ENCODE assay signal across 9 cellular contexts in genomic region chr9:20621553-20622329, GRCh38. TPM values are rescaled to one million over a fixed set of nuclear protein-coding genes. Genes with fewer than 3 reads are reported as not detected.
DNase-seq lines count a peak whose midpoint lies in the region; ATAC-seq and TF ChIP-seq lines count a peak whose summit lies in the region.
"Had no signal": no experiment of that assay in that cellular context is flagged by ENCODE, and none has a peak within 500 bp of the region (broad histone marks: within the 10 kb centered on the region; RNA-seq: fewer than 3 reads in every experiment).

No MANE protein-coding gene starts in this region.

- no peak for TF ChIP-seq CTCF in vagina (IDR thresholded peaks at IDR 0.05)

- H3K9me3 ChIP-seq in BLaER1 treated with 17β-estradiol and CSF1 and Interleukin-3, amounts not matched to agents 10 nM and 100 nM (replicated peaks in 1 of 11) = 0 out of 22 replicates have a peak, but pooled peaks cover 0 to 8% (median 0%) of the 10 kb centered on the region in 11 experiments
- H3K9me3 ChIP-seq in right cardiac atrium (ENCODE audit: control insufficient read depth, low read length) (no peaks in the 10 kb centered on the region), vagina (no peaks in the 10 kb centered on the region)

- WGBS in right cardiac atrium = under 1% methylated on average over 73 of the region's 73 CpGs

- DNase-seq in HuH-7.5 (ENCODE audit: low spot score) (peak; percentile 22), SW480 (ENCODE audit: low spot score) (peak; percentile 66), amygdala (lab: John Stamatoyannopoulos, UW) (peak in 53 of 56 donors; percentile 27 to 86 (median 73)), right cardiac atrium (peak; percentile 74 to 91 (median 89)), pulmonary artery endothelial cell (ENCODE audit: low read depth, low spot score) (peak; percentile 49), vagina (ENCODE audit: extremely low spot score in 2 of 2) (no peak)

- TF ChIP-seq POLR2A in vagina (IDR thresholded peaks at IDR 0.05) = no peak

- H3K36me3 ChIP-seq in BLaER1 treated with 17β-estradiol and CSF1 and Interleukin-3, amounts not matched to agents 10 nM and 100 nM = no peaks in the 10 kb centered on the region
- H3K36me3 ChIP-seq in vagina = no peaks in the 10 kb centered on the region

- H4K20me1 ChIP-seq in BLaER1 treated with 17β-estradiol and CSF1 and Interleukin-3, amounts not matched to agents 10 nM and 100 nM = peaks cover 0 to 34% (median 6%) of the 10 kb centered on the region in 11 experiments; a peak in 8 of 22 replicates

- intact Hi-C loops in right cardiac atrium (cut with DNase I) = loop anchor here (2.0 to 10.0 kb wide), 6 partner anchors 63 to 323 kb away; partner anchors contain the start of gene FOCAD (in 1 of the 4)
- intact Hi-C loops in vagina (cut with DNase I) = loop anchor here (10.0 kb wide), 2 partner anchors 63 to 323 kb away; partner anchors contain the start of gene FOCAD

- peaks cover 9 to 45% (median 31%) of the 10 kb centered on the region in 10 experiments for H3K4me1 ChIP-seq in BLaER1 treated with 17β-estradiol and CSF1 and Interleukin-3, amounts not matched to agents 10 nM and 100 nM
- H3K4me1 ChIP-seq in right cardiac atrium (ENCODE audit: control insufficient read depth, insufficient read depth, low read length) (no peaks in the 10 kb centered on the region), vagina (peaks cover 31% of the 10 kb centered on the region)

- peaks cover 58 to 78% (median 75%) of the 10 kb centered on the region in 11 experiments for H3K27me3 ChIP-seq in BLaER1 treated with 17β-estradiol and CSF1 and Interleukin-3, amounts not matched to agents 10 nM and 100 nM
- H3K27me3 ChIP-seq in right cardiac atrium (ENCODE audit: control insufficient read depth, insufficient read depth) (no peaks in the 10 kb centered on the region), vagina (no peaks in the 10 kb centered on the region)

- peak overlapping the region in 2 of 11 experiments; percentile 25 to 51; a peak in 2 of 22 replicates for H3K27ac ChIP-seq in BLaER1 treated with 17β-estradiol and CSF1 and Interleukin-3, amounts not matched to agents 10 nM and 100 nM
- peak overlapping the region; percentile 85 for H3K27ac ChIP-seq in right cardiac atrium (ENCODE audit: low read length)
- H3K27ac ChIP-seq in vagina = peak overlapping the region; percentile 95

- H3K4me3 ChIP-seq in BLaER1 treated with 17β-estradiol and CSF1 and Interleukin-3, amounts not matched to agents 10 nM and 100 nM = peak overlapping the region; percentile 64 to 89 (median 74)
- H3K4me3 ChIP-seq in right cardiac atrium (ENCODE audit: low read length) = peak overlapping the region; percentile 96
- peak overlapping the region; percentile 75 to 95 for H3K4me3 ChIP-seq in vagina
- H3K4me3 ChIP-seq: K562 had no signal

- peak overlapping the region; percentile 93 to 100 (median 99) for H3K4me2 ChIP-seq in BLaER1 treated with 17β-estradiol and CSF1 and Interleukin-3, amounts not matched to agents 10 nM and 100 nM

- ATAC-seq in GM19351 (IDR thresholded peaks at IDR 0.05; ENCODE audit: unreplicated experiment) (peak; percentile 16), right cardiac atrium (peak; percentile 66 to 70)
- ATAC-seq: K562 had no signal

- peak overlapping the region; percentile 51 to 77 (median 70) for H3K9ac ChIP-seq in BLaER1 treated with 17β-estradiol and CSF1 and Interleukin-3, amounts not matched to agents 10 nM and 100 nM

RNA-seq across cellular contexts. Expression of gene MLLT3, which starts 0.6 kb away (rescaled TPM):
- total RNA-seq in right cardiac atrium = 10 to 100 TPM in 1 of 4 donors, 1 to 10 TPM in 3; 5.8 to 14.0 (median 8.8) TPM
- 7.5 TPM for polyA plus RNA-seq in right cardiac atrium
- 9.4 and 19.3 TPM in 2 replicates for total RNA-seq in pulmonary artery endothelial cell
- total RNA-seq in vagina = 8.8 TPM

Comparison
In these comparisons a context has a peak if more than half of its experiments do, and no peak if none do; other contexts are left out.
1. DNase-seq: peak in HuH-7.5 (single experiment), SW480 (single experiment), amygdala (53 of 56), right cardiac atrium (3 of 3) and pulmonary artery endothelial cell (single experiment); none in vagina (0 of 2).
2. Peak in every context shown above with its lines, with median percentiles within 50 percentile points of each other: H3K4me3 ChIP-seq.